In the genomic region with DNA sequence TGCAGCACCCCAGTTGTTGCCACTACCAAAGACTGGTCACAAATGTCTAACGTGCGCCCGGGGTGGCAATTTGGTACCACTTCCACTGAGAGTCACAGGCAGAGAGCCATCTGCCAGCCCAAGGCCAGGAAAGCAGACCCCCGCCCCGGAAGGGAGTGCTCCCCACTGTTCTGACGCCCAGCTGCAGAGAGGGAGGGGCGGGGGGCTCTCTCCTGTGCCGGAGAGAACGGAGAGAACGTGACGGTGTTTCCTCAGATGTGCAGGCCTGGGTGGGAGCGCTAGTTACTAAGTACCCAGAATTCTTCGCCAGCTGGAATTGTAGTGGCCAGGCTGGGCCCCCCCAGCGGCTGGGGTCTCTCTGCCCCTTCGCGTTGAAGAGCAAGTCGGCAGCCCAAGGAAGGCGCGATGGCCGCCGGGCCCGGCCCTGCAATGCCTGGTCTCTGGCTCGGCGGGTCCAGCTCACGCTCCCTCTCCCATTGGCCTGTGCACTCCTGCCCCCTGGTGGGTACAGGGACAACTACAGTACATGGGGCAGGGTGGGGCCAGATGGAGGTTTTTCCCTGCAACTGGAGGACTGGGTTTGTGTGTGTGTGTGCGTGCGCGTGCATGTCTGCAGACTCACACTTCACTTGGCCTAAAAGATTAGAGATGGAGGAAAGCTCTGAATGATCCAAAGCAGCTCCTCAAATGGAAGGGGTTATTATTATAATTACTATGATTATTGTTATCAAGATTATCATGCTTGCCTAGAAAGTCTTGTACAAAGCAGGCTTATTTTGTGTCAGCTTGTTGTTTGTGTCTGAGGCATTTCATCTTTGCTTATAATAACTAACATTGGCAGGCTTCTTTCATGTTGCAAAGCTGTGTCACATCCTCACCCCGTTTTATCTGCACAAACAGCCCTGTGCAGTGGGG, we compare ENCODE assay signal across 1 cellular context.
TF ChIP-seq lines count a peak whose summit lies in the region.

No MANE protein-coding gene starts in this region.

TF ChIP-seq in K562, 482 proteins besides CTCF, POLR2A, EP300 and RAD21 (continued from another document):
- TF ChIP-seq WHSC1 (IDR thresholded peaks at IDR 0.05; ENCODE audit: low read length) (no peak), ZNF354B (CRISPR knock-in tag; IDR thresholded peaks at IDR 0.05) (no peak), COPS2 (conservative IDR thresholded peaks at IDR 0.05) (no peak), ZNF586 (CRISPR knock-in tag; conservative IDR thresholded peaks at IDR 0.05) (no peak), FOXK1 (CRISPR knock-in tag; IDR thresholded peaks at IDR 0.05; ENCODE audit: borderline replicate concordance) (no peak), ZNF507 (tag; conservative IDR thresholded peaks at IDR 0.05) (no peak), RBM14 (IDR thresholded peaks at IDR 0.05; ENCODE audit: borderline replicate concordance, insufficient read depth, low read depth, low read length) (no peak), ESRRB (CRISPR knock-in tag; IDR thresholded peaks at IDR 0.05; ENCODE audit: borderline replicate concordance) (no peak), HDAC6 (IDR thresholded peaks at IDR 0.05; ENCODE audit: low read depth, low read length) (no peak), RUNX1 (IDR thresholded peaks at IDR 0.05; ENCODE audit: low read depth) (no peak), STAT5B (CRISPR knock-in tag; IDR thresholded peaks at IDR 0.05) (no peak), PHF20 (IDR thresholded peaks at IDR 0.05; ENCODE audit: partially characterized antibody) (no peak), CREM (IDR thresholded peaks at IDR 0.05; ENCODE audit: low read depth) (peak; percentile 50), FOXP1 (CRISPR knock-in tag; IDR thresholded peaks at IDR 0.05) (no peak), CBX8 (IDR thresholded peaks at IDR 0.05; ENCODE audit: borderline replicate concordance, extremely low read depth, low read depth, low read length, poor library complexity, severe bottlenecking) (no peak), ZNF23 (CRISPR knock-in tag; IDR thresholded peaks at IDR 0.05) (no peak), STAT6 (CRISPR knock-in tag; IDR thresholded peaks at IDR 0.05) (no peak), ZNF511 (CRISPR knock-in tag; IDR thresholded peaks at IDR 0.05) (no peak), KAT2B (IDR thresholded peaks at IDR 0.05; ENCODE audit: low read depth, low read length) (no peak), SAFB (IDR thresholded peaks at IDR 0.05; ENCODE audit: borderline replicate concordance, low read depth, low read length) (no peak), NR2F6 (CRISPR knock-in tag; IDR thresholded peaks at IDR 0.05) (no peak)
- TF ChIP-seq, protein P1, sequence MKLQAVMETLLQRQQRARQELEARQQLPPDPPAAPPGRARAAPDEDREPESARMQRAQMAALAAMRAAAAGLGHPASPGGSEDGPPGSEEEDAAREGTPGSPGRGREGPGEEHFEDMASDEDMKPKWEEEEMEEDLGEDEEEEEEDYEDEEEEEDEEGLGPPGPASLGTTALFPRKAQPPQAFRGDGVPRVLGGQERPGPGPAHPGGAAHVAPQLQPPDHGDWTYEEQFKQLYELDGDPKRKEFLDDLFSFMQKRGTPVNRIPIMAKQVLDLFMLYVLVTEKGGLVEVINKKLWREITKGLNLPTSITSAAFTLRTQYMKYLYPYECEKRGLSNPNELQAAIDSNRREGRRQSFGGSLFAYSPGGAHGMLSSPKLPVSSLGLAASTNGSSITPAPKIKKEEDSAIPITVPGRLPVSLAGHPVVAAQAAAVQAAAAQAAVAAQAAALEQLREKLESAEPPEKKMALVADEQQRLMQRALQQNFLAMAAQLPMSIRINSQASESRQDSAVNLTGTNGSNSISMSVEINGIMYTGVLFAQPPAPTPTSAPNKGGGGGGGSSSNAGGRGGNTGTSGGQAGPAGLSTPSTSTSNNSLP (IDR thresholded peaks at IDR 0.05; ENCODE audit: borderline replicate concordance, low read depth, low read length) = no peak
- TF ChIP-seq, protein P2, sequence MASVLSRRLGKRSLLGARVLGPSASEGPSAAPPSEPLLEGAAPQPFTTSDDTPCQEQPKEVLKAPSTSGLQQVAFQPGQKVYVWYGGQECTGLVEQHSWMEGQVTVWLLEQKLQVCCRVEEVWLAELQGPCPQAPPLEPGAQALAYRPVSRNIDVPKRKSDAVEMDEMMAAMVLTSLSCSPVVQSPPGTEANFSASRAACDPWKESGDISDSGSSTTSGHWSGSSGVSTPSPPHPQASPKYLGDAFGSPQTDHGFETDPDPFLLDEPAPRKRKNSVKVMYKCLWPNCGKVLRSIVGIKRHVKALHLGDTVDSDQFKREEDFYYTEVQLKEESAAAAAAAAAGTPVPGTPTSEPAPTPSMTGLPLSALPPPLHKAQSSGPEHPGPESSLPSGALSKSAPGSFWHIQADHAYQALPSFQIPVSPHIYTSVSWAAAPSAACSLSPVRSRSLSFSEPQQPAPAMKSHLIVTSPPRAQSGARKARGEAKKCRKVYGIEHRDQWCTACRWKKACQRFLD (CRISPR knock-in tag; IDR thresholded peaks at IDR 0.05) = no peak
TF ChIP-seq in K562: peak in this region for 21.
